In genomic region chr9:37486616-37487544, GRCh38 we compare ENCODE assay signal across 8 cellular contexts. TPM values are rescaled to one million over a fixed set of nuclear protein-coding genes. Genes with fewer than 3 reads are reported as not detected.
DNase-seq lines count a peak whose midpoint lies in the region; ATAC-seq and TF ChIP-seq lines count a peak whose summit lies in the region.

No MANE protein-coding gene starts in this region.

- peak overlapping the region; percentile 78 to 90 (median 84) for H3K27ac ChIP-seq in gastroesophageal sphincter

- H3K9me3 Mint-ChIP-seq in activated T-helper 2 cell treated with anti-CD3 and anti-CD28 coated beads, Interferon-gamma antibody, Interleukin-2, Interleukin-4, amounts not matched to agents 10 μg/mL and 5 μg/mL and 100 μg/mL, durations not matched to agents 14 hours and 24 hours and 36 hours, result no peaks in the 10 kb centered on the region
- H3K9me3 Mint-ChIP-seq in osteocyte (ENCODE audit: unreplicated experiment), result no peaks in the 10 kb centered on the region

- H3K36me3 ChIP-seq in HAP-1 (replicated peaks), result peaks cover 50% of the 10 kb centered on the region
- peaks cover 0 to 35% of the 10 kb centered on the region in 2 donors for H3K36me3 ChIP-seq in gastroesophageal sphincter

- TF ChIP-seq POLR2A in gastroesophageal sphincter (IDR thresholded peaks at IDR 0.05), result no peak

- peak; percentile 88 for DNase-seq in AG08396 (ENCODE audit: low spot score)
- DNase-seq in HAP-1 (ENCODE audit: low spot score in 2 of 2), result no peak
- DNase-seq in activated T-helper 2 cell treated with anti-CD3 and anti-CD28 coated beads, Interferon-gamma antibody, Interleukin-2, Interleukin-4, amounts not matched to agents 10 μg/mL and 5 μg/mL and 100 μg/mL, durations not matched to agents 14 hours and 24 hours and 36 hours (ENCODE audit: low spot score), result no peak
- no peak for DNase-seq in osteocyte (ENCODE audit: extremely low spot score, unreplicated experiment)
- DNase-seq in stimulated activated CD4-positive, alpha-beta T cell treated with anti-CD3 and anti-CD28 coated beads, Interleukin-2, amount 100 ng/mL, for 24 hours, result no peak
- DNase-seq in NCI-H1105 treated with DMSO at 0.1 percent for 48 hours (lab: John Stamatoyannopoulos, UW), result no peak

- H3K27me3 ChIP-seq in HAP-1 (ENCODE audit: low read depth) (no peaks in the 10 kb centered on the region), gastroesophageal sphincter (no peaks in the 10 kb centered on the region)

- H3K36me3 Mint-ChIP-seq in activated T-helper 2 cell treated with anti-CD3 and anti-CD28 coated beads, Interferon-gamma antibody, Interleukin-2, Interleukin-4, amounts not matched to agents 10 μg/mL and 5 μg/mL and 100 μg/mL, durations not matched to agents 14 hours and 24 hours and 36 hours (ENCODE audit: low read depth), result peaks cover 43% of the 10 kb centered on the region
- peaks cover 9% of the 10 kb centered on the region for H3K36me3 Mint-ChIP-seq in osteocyte (ENCODE audit: unreplicated experiment)

- peak overlapping the region; percentile 89 for H3K4me3 ChIP-seq in HAP-1
- peak overlapping the region; percentile 57 to 72 for H3K4me3 ChIP-seq in gastroesophageal sphincter

- no peaks in the 10 kb centered on the region for H3K27me3 Mint-ChIP-seq in activated T-helper 2 cell treated with anti-CD3 and anti-CD28 coated beads, Interferon-gamma antibody, Interleukin-2, Interleukin-4, amounts not matched to agents 10 μg/mL and 5 μg/mL and 100 μg/mL, durations not matched to agents 14 hours and 24 hours and 36 hours (ENCODE audit: low read depth)
- H3K27me3 Mint-ChIP-seq in osteocyte (ENCODE audit: unreplicated experiment), result no peaks in the 10 kb centered on the region

- H3K4me3 Mint-ChIP-seq in activated T-helper 2 cell treated with anti-CD3 and anti-CD28 coated beads, Interferon-gamma antibody, Interleukin-2, Interleukin-4, amounts not matched to agents 10 μg/mL and 5 μg/mL and 100 μg/mL, durations not matched to agents 14 hours and 24 hours and 36 hours (ENCODE audit: low read depth), result peak overlapping the region; percentile 100
- peak overlapping the region; percentile 89 for H3K4me3 Mint-ChIP-seq in osteocyte (ENCODE audit: unreplicated experiment)

- ATAC-seq in gastroesophageal sphincter (peak; percentile 79), GM19395 (IDR thresholded peaks at IDR 0.05; ENCODE audit: unreplicated experiment) (no peak)

- H3K27ac Mint-ChIP-seq in activated T-helper 2 cell treated with anti-CD3 and anti-CD28 coated beads, Interferon-gamma antibody, Interleukin-2, Interleukin-4, amounts not matched to agents 10 μg/mL and 5 μg/mL and 100 μg/mL, durations not matched to agents 14 hours and 24 hours and 36 hours, result peak overlapping the region; percentile 95
- peak overlapping the region; percentile 75 for H3K27ac Mint-ChIP-seq in osteocyte (ENCODE audit: unreplicated experiment)

- H3K4me1 Mint-ChIP-seq in activated T-helper 2 cell treated with anti-CD3 and anti-CD28 coated beads, Interferon-gamma antibody, Interleukin-2, Interleukin-4, amounts not matched to agents 10 μg/mL and 5 μg/mL and 100 μg/mL, durations not matched to agents 14 hours and 24 hours and 36 hours (ENCODE audit: low read depth), result peaks cover 35% of the 10 kb centered on the region
- peaks cover 25% of the 10 kb centered on the region for H3K4me1 Mint-ChIP-seq in osteocyte (ENCODE audit: unreplicated experiment)

- TF ChIP-seq CTCF in gastroesophageal sphincter (IDR thresholded peaks at IDR 0.05), result no peak
- no peak for TF ChIP-seq CTCF in osteocyte (IDR thresholded peaks at IDR 0.05)

- intact Hi-C loops in activated T-helper 2 cell treated with anti-CD3 and anti-CD28 coated beads, Interferon-gamma antibody, Interleukin-2, Interleukin-4, amounts not matched to agents 10 μg/mL and 5 μg/mL and 100 μg/mL, durations not matched to agents 14 hours and 24 hours and 36 hours (cut with micrococcal nuclease), result loop anchor here (5.0 kb wide), 4 partner anchors 90 to 1085 kb away; partner anchors contain the start of genes FBXO10, RNF38, SLC25A51 and TOMM5

- H3K9me3 ChIP-seq in HAP-1 (no peaks in the 10 kb centered on the region), gastroesophageal sphincter (no peaks in the 10 kb centered on the region)

- WGBS in gastroesophageal sphincter (ENCODE audit: low coverage in 1 of 2), 2 donors, result 4 to 10% methylated on average over 5 to 7 of the region's 7 CpGs

- no peak for TF ChIP-seq EP300 in gastroesophageal sphincter (IDR thresholded peaks at IDR 0.05)

- peaks cover 15% of the 10 kb centered on the region for H3K4me1 ChIP-seq in HAP-1
- H3K4me1 ChIP-seq in gastroesophageal sphincter, result peaks cover 12 to 34% (median 24%) of the 10 kb centered on the region in 3 donors

- in situ Hi-C loops in HAP-1 (cut with MboI; ENCODE audit: low sequenced_read_pairs), result loop anchor here (10.0 to 25.0 kb wide), 2 partner anchors 418 to 875 kb away; partner anchors contain the start of gene SLC25A51

RNA-seq across cellular contexts. Expression of gene POLR1E, which starts 1.1 kb away (rescaled TPM):
- total RNA-seq in activated T-helper 2 cell treated with anti-CD3 and anti-CD28 coated beads, Interferon-gamma antibody, Interleukin-2, Interleukin-4, amounts not matched to agents 10 μg/mL and 5 μg/mL and 100 μg/mL, durations not matched to agents 14 hours and 24 hours and 36 hours, result 48.0 and 49.4 TPM in 2 replicates
- total RNA-seq in gastroesophageal sphincter (10 to 100 TPM; 22.3 to 44.0 (median 25.4) TPM), osteocyte (20.5 and 21.9 TPM in 2 replicates)

RNA-seq across cellular contexts. Expression of gene ZBTB5, which starts 21.6 kb away (rescaled TPM):
- 10.6 and 11.0 TPM in 2 replicates for total RNA-seq in activated T-helper 2 cell treated with anti-CD3 and anti-CD28 coated beads, Interferon-gamma antibody, Interleukin-2, Interleukin-4, amounts not matched to agents 10 μg/mL and 5 μg/mL and 100 μg/mL, durations not matched to agents 14 hours and 24 hours and 36 hours
- 10 to 100 TPM; 12.3 to 15.8 (median 13.5) TPM for total RNA-seq in gastroesophageal sphincter
- total RNA-seq in osteocyte, result 16.3 and 17.6 TPM in 2 replicates
